Comparison of ENCODE assay signal across 11 cellular contexts in the genomic region with DNA sequence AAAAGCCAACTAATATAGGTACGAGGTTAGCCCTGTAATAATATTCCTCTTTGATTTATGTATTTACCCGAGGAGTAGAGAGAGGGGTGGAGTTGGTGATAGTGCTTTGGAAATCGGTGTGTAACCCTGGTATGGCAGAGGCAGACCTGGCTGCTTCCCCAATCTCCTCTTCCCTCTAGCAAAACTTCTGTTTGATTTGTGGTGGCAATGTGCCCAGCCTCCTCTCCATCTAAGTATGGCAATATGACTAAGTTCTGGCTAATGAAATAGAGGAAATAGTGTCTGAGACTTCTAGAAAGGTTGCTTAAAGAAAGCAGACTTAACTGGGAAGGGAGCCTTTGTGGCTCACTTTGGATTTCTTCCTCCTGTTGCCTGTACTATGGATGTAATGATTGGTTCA.
DNase-seq lines count a peak whose midpoint lies in the region; ATAC-seq, FAIRE-seq and TF ChIP-seq lines count a peak whose summit lies in the region.
"Had no signal": no experiment of that assay in that cellular context is flagged by ENCODE, and none has a peak within 500 bp of the region (broad histone marks: within the 10 kb centered on the region; RNA-seq: fewer than 3 reads in every experiment).

No MANE protein-coding gene starts in this region.

- FAIRE-seq in kidney (lab: Jason Lieb, UNC), result no peak

- no peak for TF ChIP-seq EP300 in transverse colon (IDR thresholded peaks at IDR 0.05; ENCODE audit: low read depth)

- H3K9ac ChIP-seq in kidney (ENCODE audit: low read length in 2 of 2), result no peak overlapping the region

- H3K27ac ChIP-seq in RWPE2 (ENCODE audit: poor library complexity, severe bottlenecking) (peak overlapping the region; percentile 14), transverse colon (no peak overlapping the region), kidney (ENCODE audit: low read depth in 2 of 2, low read length in 2 of 2) (no peak overlapping the region)

- intact Hi-C loops in transverse colon (cut with DNase I; ENCODE audit: low total_unique reads), result no loop called here
- intact Hi-C loops in kidney (cut with DNase I), result no loop called here

- no peaks in the 10 kb centered on the region for H3K27me3 ChIP-seq in RWPE2 (ENCODE audit: insufficient read depth, poor library complexity, severe bottlenecking)
- no peaks in the 10 kb centered on the region for H3K27me3 ChIP-seq in transverse colon

- H3K4me3 ChIP-seq in RWPE2 (ENCODE audit: severe bottlenecking), result no peak overlapping the region
- no peak overlapping the region for H3K4me3 ChIP-seq in fibroblast of villous mesenchyme (ENCODE audit: low read depth, low read length)
- H3K4me3 ChIP-seq in transverse colon, result no peak overlapping the region
- H3K4me3 ChIP-seq in kidney (ENCODE audit: low read length in 2 of 2), result no peak overlapping the region

- no peak for TF ChIP-seq POLR2A in transverse colon (IDR thresholded peaks at IDR 0.05)

- ATAC-seq in RWPE2 (ENCODE audit: low read depth) (peak; percentile 94), GM19324 (IDR thresholded peaks at IDR 0.05; ENCODE audit: low FRiP score, unreplicated experiment) (no peak)
- ATAC-seq: Panc1 had no signal

- WGBS in transverse colon (ENCODE audit: low coverage in 1 of 2), 2 donors, result 5 to 14% methylated on average over 3 of the region's 3 CpGs

- in situ Hi-C loops in transverse colon (cut with MboI; ENCODE audit: low pct_ligation_motif_present in 1 of 4, low pct_unique_long_range_greater_than_20kb in 1 of 4, low sequenced_read_pairs in 3 of 4), result no loop called here

- TF ChIP-seq CTCF in RWPE2 (IDR thresholded peaks at IDR 0.05; ENCODE audit: poor library complexity, severe bottlenecking) (no peak), fibroblast of villous mesenchyme (IDR thresholded peaks at IDR 0.05; ENCODE audit: insufficient read depth, low read depth, low read length) (no peak), transverse colon (IDR thresholded peaks at IDR 0.05) (no peak), kidney (IDR thresholded peaks at IDR 0.05; ENCODE audit: borderline replicate concordance, extremely low read depth, insufficient read depth) (no peak)

- DNase-seq in NCI-H1092 treated with DMSO at 0.1 percent for 48 hours (lab: John Stamatoyannopoulos, UW) (peak; percentile 35), NCI-H1092 (lab: John Stamatoyannopoulos, UW) (no peak), RWPE2 (ENCODE audit: low spot score) (peak; percentile 76), fibroblast of villous mesenchyme (ENCODE audit: low read depth) (peak; percentile 36), transverse colon (peak; percentile 17), inferior parietal cortex (ENCODE audit: extremely low spot score) (no peak), kidney (no peak)
- DNase-seq: activated CD4-positive, CD25-positive, alpha-beta regulatory T cell; activated naive CD4-positive, alpha-beta T cell treated with anti-CD3 and anti-CD28 coated beads, Interleukin-2, amount 10 ng/mL, durations not matched to agents 7 days and 5 days had no signal

- no peaks in the 10 kb centered on the region for H3K36me3 ChIP-seq in RWPE2 (ENCODE audit: low read depth)
- H3K36me3 ChIP-seq in transverse colon, result no peaks in the 10 kb centered on the region
- no peaks in the 10 kb centered on the region for H3K36me3 ChIP-seq in kidney (ENCODE audit: control insufficient read depth in 1 of 2, insufficient read depth in 2 of 2, low read length in 2 of 2)

- no peaks in the 10 kb centered on the region for H3K9me3 ChIP-seq in RWPE2 (ENCODE audit: severe bottlenecking)
- H3K9me3 ChIP-seq in transverse colon, result no peaks in the 10 kb centered on the region
- no peaks in the 10 kb centered on the region for H3K9me3 ChIP-seq in kidney (ENCODE audit: control insufficient read depth in 1 of 2, low read length in 2 of 2)

- H3K4me1 ChIP-seq in RWPE2 (ENCODE audit: insufficient read depth, poor library complexity, severe bottlenecking) (peaks cover 10% of the 10 kb centered on the region), transverse colon (peaks cover 0 to 3% (median 0%) of the 10 kb centered on the region in 4 donors), kidney (ENCODE audit: control insufficient read depth in 1 of 2, insufficient read depth in 1 of 2, low read depth in 1 of 2, low read length in 2 of 2) (no peaks in the 10 kb centered on the region)

Comparison
In these comparisons a context has a peak if more than half of its experiments do, and no peak if none do; other contexts are left out.
1. DNase-seq: peak in NCI-H1092 treated with DMSO at 0.1 percent for 48 hours (single experiment), RWPE2 (single experiment), fibroblast of villous mesenchyme (single experiment) and transverse colon (single experiment); none in NCI-H1092 (single experiment), inferior parietal cortex (single experiment) and kidney (single experiment).